Comparison of ENCODE assay signal across 8 cellular contexts in the genomic region with DNA sequence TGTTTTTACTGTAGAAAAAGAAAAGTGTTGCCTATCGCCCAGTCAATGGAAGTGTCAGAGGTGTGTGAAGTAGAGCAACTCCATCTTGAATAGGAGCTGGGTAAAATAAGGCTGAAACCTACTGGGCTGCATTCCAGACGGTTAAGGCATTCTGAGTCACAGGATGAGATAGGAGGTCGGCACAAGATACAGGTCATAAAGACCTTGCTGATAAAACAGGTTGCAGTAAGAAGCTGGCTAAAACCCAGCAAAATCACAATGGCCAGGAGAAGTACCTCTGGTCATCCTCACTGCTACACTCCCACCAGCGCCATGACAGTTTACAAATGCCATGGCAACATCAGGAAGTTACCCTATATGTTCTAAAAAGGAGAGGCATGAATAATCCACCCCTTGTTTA.
DNase-seq lines count a peak whose midpoint lies in the region; FAIRE-seq and TF ChIP-seq lines count a peak whose summit lies in the region.
"Not testable (repeated sequence)": the region's sequence is repeated elsewhere in the genome, so short reads cannot be mapped to it uniquely, and the experiment has no call there.

No MANE protein-coding gene starts in this region.

- H2BK12ac ChIP-seq in H1 (ENCODE audit: low read depth, low read length), result not testable (repeated sequence)

- not testable (repeated sequence) for H4K5ac ChIP-seq in H1 (ENCODE audit: insufficient read length, low read depth, low read length)

- H3K18ac ChIP-seq in H1 (ENCODE audit: extremely low read depth, low read length), result not testable (repeated sequence)

- 85% methylated on average over 4 of the region's 4 CpGs; no CpG with 5 or more reads in 1 of the 2 experiments for WGBS in H1 (ENCODE audit: extremely low coverage in 1 of 2, insufficient coverage in 1 of 2, insufficient read length in 1 of 2, insufficient replicate concordance in 2 of 2, low coverage in 1 of 2, low lambda C conversion rate in 2 of 2, missing lambda C conversion rate in 1 of 2), 2 experiments
- WGBS in suprapubic skin, result 79% methylated on average over 4 of the region's 4 CpGs

- H3K23me2 ChIP-seq in H1 (ENCODE audit: low read depth, low read length), result not testable (repeated sequence)

- H4K20me1 ChIP-seq in PC-9 (ENCODE audit: insufficient read depth); H1 (replicated peaks in 1 of 2; ENCODE audit: control insufficient read depth in 1 of 2, insufficient read depth in 2 of 2, low read length in 2 of 2): not testable (repeated sequence)

- H3K4me1 ChIP-seq in Caco-2 (peaks cover 43% of the 10 kb centered on the region), PC-9 (replicated peaks; ENCODE audit: insufficient read depth) (peaks cover 40% of the 10 kb centered on the region)
- H3K4me1 ChIP-seq in H1 (replicated peaks in 1 of 4; ENCODE audit: control insufficient read depth in 3 of 4, insufficient read depth in 4 of 4, low read length in 3 of 4); suprapubic skin: not testable (repeated sequence)

- H3K27ac Mint-ChIP-seq in Caco-2 (ENCODE audit: unreplicated experiment) (peak overlapping the region; percentile 92), mesothelial cell of epicardium (peak overlapping the region; percentile 22)

- not testable (repeated sequence) for H2BK5ac ChIP-seq in H1 (ENCODE audit: low read depth, low read length)

- not testable (repeated sequence) for H4K91ac ChIP-seq in H1 (replicated peaks; ENCODE audit: insufficient read length, low read length)

- H2BK15ac ChIP-seq in H1 (ENCODE audit: low read length), result not testable (repeated sequence)

- peaks cover 23% of the 10 kb centered on the region for H3F3A ChIP-seq in PC-9 (ENCODE audit: insufficient read depth, low read depth)

- H3K4ac ChIP-seq in H1 (replicated peaks; ENCODE audit: insufficient read length, low read depth, low read length), result not testable (repeated sequence)

- CTCF ChIA-PET in Caco-2 (lab: Charles Lee) (interaction anchor here (1.2 to 1.3 kb wide), 2 partner anchors 44 to 85 kb away, joined by 3 to 10 read pairs; no protein-coding TSS in a partner anchor), PC-9 (lab: Charles Lee) (interaction anchor here (0.5 to 1.7 kb wide), 4 partner anchors 85 to 1099 kb away, joined by 3 to 11 read pairs (median 6); no protein-coding TSS in a partner anchor)
- CTCF ChIA-PET in H1 (lab: Charles Lee; ENCODE audit: partially characterized antibody), result not testable (repeated sequence)

- H3K4me2 ChIP-seq in PC-9, result peak overlapping the region; percentile 61
- H3K4me2 ChIP-seq in H1 (ENCODE audit: insufficient read depth in 1 of 2, low read depth in 2 of 2, low read length in 2 of 2), result not testable (repeated sequence)

- H3K27ac ChIP-seq in PC-9 (peak overlapping the region; percentile 92), suprapubic skin (peak overlapping the region; percentile 53)
- not testable (repeated sequence) for H3K27ac ChIP-seq in H1 (ENCODE audit: low read depth, low read length)

- not testable (repeated sequence) for H3K23ac ChIP-seq in H1 (ENCODE audit: insufficient read length)

- H3K27me3 Mint-ChIP-seq in Caco-2 (ENCODE audit: insufficient read depth, unreplicated experiment); mesothelial cell of epicardium (ENCODE audit: low read depth): not testable (repeated sequence)

- TF ChIP-seq CTCF in Caco-2 (IDR thresholded peaks at IDR 0.05; ENCODE audit: insufficient read depth in 1 of 2, low read depth in 1 of 2, low read length in 1 of 2, severe bottlenecking in 1 of 2, unreplicated experiment in 1 of 2); PC-9 (conservative IDR thresholded peaks at IDR 0.05); H1 (IDR thresholded peaks at IDR 0.05; ENCODE audit: control extremely low read depth in 1 of 3, insufficient read depth in 1 of 3, low read depth in 1 of 3, low read length in 3 of 3); mesothelial cell of epicardium (IDR thresholded peaks at IDR 0.05; ENCODE audit: unreplicated experiment); suprapubic skin (IDR thresholded peaks at IDR 0.05): not testable (repeated sequence)

- intact Hi-C loops in Caco-2 (cut with micrococcal nuclease; ENCODE audit: unreplicated experiment) (loop anchor here (1.0 kb wide), 1 partner anchor 17 kb away; no protein-coding TSS in a partner anchor), PC-9 (cut with micrococcal nuclease; ENCODE audit: unreplicated experiment) (loop anchor here (1.0 to 5.0 kb wide), 8 partner anchors 42 to 437 kb away; no protein-coding TSS in a partner anchor)

- not testable (repeated sequence) for H2BK120ac ChIP-seq in H1 (replicated peaks; ENCODE audit: low read depth, low read length)

- not testable (repeated sequence) for H3K79me2 ChIP-seq in PC-9 (ENCODE audit: low read depth); H1 (ENCODE audit: control insufficient read depth in 1 of 2, insufficient read depth in 2 of 2, low read length in 2 of 2)

- H3K56ac ChIP-seq in H1 (replicated peaks; ENCODE audit: insufficient read length, low read depth, low read length), result not testable (repeated sequence)

- peaks cover 13% of the 10 kb centered on the region for H3K9me3 Mint-ChIP-seq in Caco-2 (ENCODE audit: unreplicated experiment)
- not testable (repeated sequence) for H3K9me3 Mint-ChIP-seq in mesothelial cell of epicardium

- H3K4me3 Mint-ChIP-seq in Caco-2 (ENCODE audit: unreplicated experiment), result peak overlapping the region; percentile 44
- H3K4me3 Mint-ChIP-seq in mesothelial cell of epicardium, result not testable (repeated sequence)

- H2BK20ac ChIP-seq in H1 (ENCODE audit: low read length), result not testable (repeated sequence)

- H3K27me3 ChIP-seq in Caco-2 (replicated peaks; ENCODE audit: control insufficient read depth, insufficient read depth, low read length); PC-9 (ENCODE audit: insufficient read depth, low read depth); H1 (replicated peaks in 1 of 4; ENCODE audit: control insufficient read depth in 3 of 4, extremely low read depth in 1 of 4, insufficient read depth in 3 of 4, low read length in 3 of 4); suprapubic skin: not testable (repeated sequence)

- H4K8ac ChIP-seq in H1 (ENCODE audit: extremely low read depth, insufficient read depth, low read length), result not testable (repeated sequence)

- TF ChIP-seq RAD21 in H1 (IDR thresholded peaks at IDR 0.05 in 1 of 2, conservative IDR thresholded peaks at IDR 0.05 in 1 of 2; ENCODE audit: low read depth in 2 of 2, low read length in 2 of 2), result not testable (repeated sequence)

- BruUV-seq in Caco-2 (replicated peaks; lab: Mats Ljungman, UMichigan); PC-9 (replicated peaks; lab: Mats Ljungman, UMichigan): not testable (repeated sequence)

- not testable (repeated sequence) for H3K79me1 ChIP-seq in H1 (ENCODE audit: low read depth, low read length)

- H3K36me3 ChIP-seq in Caco-2 (ENCODE audit: control insufficient read depth, insufficient read depth, low read length); H1 (ENCODE audit: control insufficient read depth in 2 of 4, insufficient read depth in 4 of 4, low read length in 3 of 4); suprapubic skin: not testable (repeated sequence)
- H3K36me3 ChIP-seq in PC-9 (ENCODE audit: low read depth), result peaks cover 11% of the 10 kb centered on the region; the same call in 1 of the 2 replicates

- H3K9me3 ChIP-seq in Caco-2; H1 (ENCODE audit: insufficient read depth in 2 of 2, low read depth in 1 of 2, low read length in 1 of 2); suprapubic skin: not testable (repeated sequence)
- H3K9me3 ChIP-seq in PC-9 (ENCODE audit: insufficient read depth, low read depth), result peaks cover 35% of the 10 kb centered on the region

- H3K36me3 Mint-ChIP-seq in Caco-2 (ENCODE audit: insufficient read depth, unreplicated experiment); mesothelial cell of epicardium: not testable (repeated sequence)

- DNase-seq in Caco-2 (peak; percentile 55 to 82), HPDE6-E6E7 (ENCODE audit: extremely low spot score) (peak; percentile 26), PC-9 (peak; percentile 78 to 87), amniotic epithelial cell (ENCODE audit: low read depth) (peak; percentile 74), glomerular endothelial cell (ENCODE audit: extremely low read depth, low read depth, low spot score) (peak; percentile 22)
- DNase-seq in H1 (ENCODE audit: low read depth in 1 of 2, low spot score in 2 of 2); mesothelial cell of epicardium (ENCODE audit: low spot score in 2 of 2, unreplicated experiment in 2 of 2); suprapubic skin (ENCODE audit: low spot score in 2 of 2): not testable (repeated sequence)

- not testable (repeated sequence) for H3K9me2 ChIP-seq in PC-9 (ENCODE audit: insufficient read depth)

- not testable (repeated sequence) for H3K14ac ChIP-seq in H1 (ENCODE audit: insufficient read length)

- not testable (repeated sequence) for H2AK5ac ChIP-seq in H1 (ENCODE audit: low read depth, low read length)

- H3K9ac ChIP-seq in H1 (replicated peaks in 1 of 4; ENCODE audit: extremely low read depth in 1 of 4, low read depth in 3 of 4, low read length in 3 of 4), result not testable (repeated sequence)

- not testable (repeated sequence) for FAIRE-seq in H1 (lab: Jason Lieb, UNC)

- H3K4me1 Mint-ChIP-seq in Caco-2 (ENCODE audit: low read depth, unreplicated experiment) (peaks cover 29% of the 10 kb centered on the region), mesothelial cell of epicardium (peaks cover 35% of the 10 kb centered on the region)

- TF ChIP-seq EP300 in H1 (IDR thresholded peaks at IDR 0.05; ENCODE audit: borderline replicate concordance in 1 of 2, low read depth in 2 of 2, low read length in 2 of 2); suprapubic skin (IDR thresholded peaks at IDR 0.05): not testable (repeated sequence)

- H3K4me3 ChIP-seq in Caco-2 (ENCODE audit: low read depth, low read length); PC-9; H1 (ENCODE audit: extremely low read depth in 1 of 4, insufficient read depth in 2 of 4, low read depth in 3 of 4, low read length in 4 of 4); suprapubic skin: not testable (repeated sequence)

- peak overlapping the region; percentile 71 for H2AFZ ChIP-seq in PC-9
- H2AFZ ChIP-seq in H1 (ENCODE audit: low read length), result 0 out of 2 replicates have a peak overlapping the region, but pooled peaks have one; percentile 22

- TF ChIP-seq POLR2A in H1 (IDR thresholded peaks at IDR 0.05; ENCODE audit: control extremely low read depth in 1 of 2, low read depth in 2 of 2, low read length in 2 of 2); suprapubic skin (IDR thresholded peaks at IDR 0.05): not testable (repeated sequence)

- POLR2A ChIA-PET in Caco-2 (lab: Charles Lee); H1 (lab: Charles Lee; ENCODE audit: partially characterized antibody): not testable (repeated sequence)
- POLR2A ChIA-PET in PC-9 (lab: Charles Lee; ENCODE audit: unreplicated experiment), result interaction anchor here (0.6 to 0.7 kb wide), 4 partner anchors 82 to 1156 kb away, joined by 3 to 8 read pairs (median 3); no protein-coding TSS in a partner anchor
